9 cellular contexts compared by ENCODE assay signal in the genomic region with DNA sequence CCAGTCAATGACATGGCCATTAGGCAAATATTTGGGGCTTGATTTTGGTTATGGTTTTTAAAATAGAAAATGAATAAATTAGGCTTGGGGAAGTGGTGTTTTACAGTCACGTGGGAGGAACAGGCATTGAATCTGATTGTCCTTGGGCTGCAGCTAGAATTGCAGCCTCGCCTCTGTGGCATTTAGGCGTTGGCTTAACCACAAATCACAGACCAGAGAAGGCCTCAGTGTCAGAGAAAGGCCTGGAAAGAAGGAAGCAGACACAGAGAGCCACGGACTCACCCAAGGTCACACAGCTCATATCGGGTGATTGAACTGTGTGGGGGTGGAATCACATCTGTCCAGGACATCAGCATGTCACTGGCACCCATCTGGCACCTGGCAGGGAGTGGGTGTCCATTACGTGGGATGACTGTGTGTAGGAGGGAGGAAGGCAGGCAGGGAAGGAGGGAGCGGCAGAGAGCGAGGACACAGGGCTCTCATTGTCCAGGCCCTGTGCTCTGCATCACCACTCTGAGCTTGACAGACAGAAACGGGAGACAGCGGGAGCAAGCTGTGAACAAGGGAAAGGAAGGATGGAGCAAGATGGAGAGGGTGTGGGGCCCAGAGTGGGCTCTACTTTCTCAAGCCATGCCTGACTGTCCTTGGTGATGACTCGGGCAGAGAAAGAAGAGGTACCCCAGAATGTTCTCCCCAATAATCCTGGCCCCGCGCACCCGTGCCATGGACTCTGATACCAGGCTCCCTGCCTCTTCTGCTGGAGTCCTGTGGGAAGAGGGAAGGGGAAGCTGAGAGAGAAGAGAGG.
DNase-seq lines count a peak whose midpoint lies in the region; ATAC-seq and TF ChIP-seq lines count a peak whose summit lies in the region.
"Had no signal": no experiment of that assay in that cellular context is flagged by ENCODE, and none has a peak within 500 bp of the region (broad histone marks: within the 10 kb centered on the region; RNA-seq: fewer than 3 reads in every experiment).

No MANE protein-coding gene starts in this region.

- no peaks in the 10 kb centered on the region for H3K79me2 ChIP-seq in OCI-LY3 (ENCODE audit: low read length)

- peak overlapping the region; percentile 44; the same call in 1 of the 2 replicates for H2AFZ ChIP-seq in OCI-LY3 (ENCODE audit: low read depth, low read length)

- H3K36me3 ChIP-seq in OCI-LY3 (replicated peaks; ENCODE audit: low read depth, low read length) (no peaks in the 10 kb centered on the region), psoas muscle (ENCODE audit: insufficient read depth in 1 of 2, low read depth in 1 of 2) (no peaks in the 10 kb centered on the region)

- H3K4me2 ChIP-seq in OCI-LY3 (ENCODE audit: low read length): peak overlapping the region; percentile 68

- H4K20me1 ChIP-seq in OCI-LY3 (ENCODE audit: insufficient read depth, low read length): no peaks in the 10 kb centered on the region

- H3K4me3 Mint-ChIP-seq in immature natural killer cell: no peak overlapping the region
- H3K4me3 Mint-ChIP-seq: activated naive CD8-positive, alpha-beta T cell treated with anti-CD3 and anti-CD28 coated beads, Interleukin-2, amount 10 ng/mL, durations not matched to agents 7 days and 5 days had no signal

- H3K27me3 Mint-ChIP-seq in immature natural killer cell (ENCODE audit: low read depth in 3 of 3): peaks cover 1 to 6% (median 2%) of the 10 kb centered on the region in 3 donors

- peaks cover 0 to 1% (median 0%) of the 10 kb centered on the region in 6 donors for H3K9me3 Mint-ChIP-seq in immature natural killer cell
- H3K9me3 Mint-ChIP-seq: activated naive CD8-positive, alpha-beta T cell treated with anti-CD3 and anti-CD28 coated beads, Interleukin-2, amount 10 ng/mL, durations not matched to agents 7 days and 5 days had no signal

- no peak for TF ChIP-seq CTCF in OCI-LY3 (IDR thresholded peaks at IDR 0.05; ENCODE audit: low read depth, low read length)
- TF ChIP-seq CTCF in psoas muscle (IDR thresholded peaks at IDR 0.05): no peak

- no peaks in the 10 kb centered on the region for H3K4me1 Mint-ChIP-seq in immature natural killer cell
- H3K4me1 Mint-ChIP-seq: activated naive CD8-positive, alpha-beta T cell treated with anti-CD3 and anti-CD28 coated beads, Interleukin-2, amount 10 ng/mL, durations not matched to agents 7 days and 5 days had no signal

- H3K27ac ChIP-seq in OCI-LY3 (ENCODE audit: low read length) (peak overlapping the region; percentile 43), psoas muscle (peak overlapping the region; percentile 31)

- peak overlapping the region in 2 of 6 donors; percentile 62 to 70 for H3K27ac Mint-ChIP-seq in immature natural killer cell
- H3K27ac Mint-ChIP-seq: activated naive CD8-positive, alpha-beta T cell treated with anti-CD3 and anti-CD28 coated beads, Interleukin-2, amount 10 ng/mL, durations not matched to agents 7 days and 5 days had no signal

- peaks cover 0 to 3% (median 0%) of the 10 kb centered on the region in 3 donors for H3K36me3 Mint-ChIP-seq in immature natural killer cell
- H3K36me3 Mint-ChIP-seq: activated naive CD8-positive, alpha-beta T cell treated with anti-CD3 and anti-CD28 coated beads, Interleukin-2, amount 10 ng/mL, durations not matched to agents 7 days and 5 days had no signal

- intact Hi-C loops in psoas muscle (cut with DNase I): loop anchor here in 1 of 2 donors (5.0 kb wide), 1 partner anchor 45 kb away; no protein-coding TSS in a partner anchor

- H3K9me3 ChIP-seq in OCI-LY3 (ENCODE audit: insufficient read depth, low read length) (peaks cover 4% of the 10 kb centered on the region; the same call in 1 of the 2 replicates), psoas muscle (no peaks in the 10 kb centered on the region)

- peak overlapping the region; percentile 38; the same call in 1 of the 2 replicates for H3K9ac ChIP-seq in OCI-LY3 (ENCODE audit: low read length)

- WGBS in psoas muscle, 3 donors: 55 to 69% (median 61%) methylated on average over 14 of the region's 14 CpGs

- H3K27me3 ChIP-seq in OCI-LY3 (ENCODE audit: low read depth, low read length) (peaks cover 13% of the 10 kb centered on the region), psoas muscle (ENCODE audit: insufficient read depth in 3 of 3, low read length in 2 of 3) (no peaks in the 10 kb centered on the region)

- DNase-seq in fibroblast of gingiva (ENCODE audit: low read depth) (peak; percentile 32), psoas muscle (peak in 1 of 2 donors; percentile 64), immature natural killer cell (no peak), midbrain (lab: John Stamatoyannopoulos, UW) (no peak), D341Med (ENCODE audit: low spot score) (no peak)
- DNase-seq in activated naive CD4-positive, alpha-beta T cell treated with anti-CD3 and anti-CD28 coated beads, Interleukin-2, amount 50 U/mL, for 16 hours: no peak
- DNase-seq: activated naive CD8-positive, alpha-beta T cell treated with anti-CD3 and anti-CD28 coated beads, Interleukin-2, amount 10 ng/mL, durations not matched to agents 7 days and 5 days had no signal

- H3K4me1 ChIP-seq in OCI-LY3 (ENCODE audit: low read length) (peaks cover 25% of the 10 kb centered on the region), psoas muscle (peaks cover 26% of the 10 kb centered on the region)

- ATAC-seq in GM18868 (IDR thresholded peaks at IDR 0.05; ENCODE audit: unreplicated experiment) (peak; percentile 28), psoas muscle (peak; percentile 33 to 71 (median 59))

- H3K4me3 ChIP-seq in OCI-LY3 (ENCODE audit: low read length) (peak overlapping the region; percentile 59), psoas muscle (no peak overlapping the region)
